8 cellular contexts compared by ENCODE assay signal in genomic region chr20:49713779-49714712, GRCh38. TPM values are rescaled to one million over a fixed set of nuclear protein-coding genes. Genes with fewer than 3 reads are reported as not detected.
A peak's percentile ranks its signal among the peaks of the same experiment; 100 is the strongest.
DNase-seq lines count a peak whose midpoint lies in the region; ATAC-seq and TF ChIP-seq lines count a peak whose summit lies in the region.

B4GALT5 (minus strand) TSS chr20:49713878; CDS start chr20:49713690, 188 bp downstream.

- peak within 1 kb of the TSS; percentile 94 for H3K27ac Mint-ChIP-seq in neural crest cell (ENCODE audit: unreplicated experiment)

- peak within 1 kb of the TSS; percentile 92 for H3K4me3 Mint-ChIP-seq in neural crest cell

- H3K9ac ChIP-seq in Karpas-422 (ENCODE audit: low read length) = peak within 1 kb of the TSS; percentile 72

- H3K4me1 ChIP-seq in Karpas-422 (ENCODE audit: low read length) = peaks cover 18% of the 10 kb centered on the region
- H3K4me1 ChIP-seq in SJSA1 (replicated peaks) = peaks cover 15% of the 10 kb centered on the region

- no peak within 1 kb of the TSS for H3K27ac ChIP-seq in Karpas-422 (ENCODE audit: low read length)
- H3K27ac ChIP-seq in SJSA1 = peak within 1 kb of the TSS; percentile 54

- no peak for TF ChIP-seq CTCF in neural crest cell (conservative IDR thresholded peaks at IDR 0.05)
- TF ChIP-seq CTCF in subcutaneous adipose tissue (IDR thresholded peaks at IDR 0.05; ENCODE audit: low read depth) = no peak

- no peaks in the 10 kb centered on the region for H3K9me2 ChIP-seq in Karpas-422 (replicated peaks; ENCODE audit: insufficient read depth, low read length)

- ATAC-seq in GM21576 (IDR thresholded peaks at IDR 0.05; ENCODE audit: unreplicated experiment) = peak; percentile 74

- H3K9me3 ChIP-seq in Karpas-422 (ENCODE audit: low read length) (no peaks in the 10 kb centered on the region), SJSA1 (replicated peaks) (no peaks in the 10 kb centered on the region)

- H3K79me2 ChIP-seq in Karpas-422 (ENCODE audit: low read length) = no peaks in the 10 kb centered on the region

- peaks cover 8% of the 10 kb centered on the region; the same call in 1 of the 2 replicates for H4K20me1 ChIP-seq in Karpas-422 (ENCODE audit: insufficient read depth, low read depth, low read length)

- H3K4me1 Mint-ChIP-seq in neural crest cell = peaks cover 38% of the 10 kb centered on the region

- DNase-seq in DMS53 treated with DMSO at 0.1 percent for 48 hours (lab: John Stamatoyannopoulos, UW; ENCODE audit: unreplicated experiment) (peak; percentile 51), Karpas-422 (peak; percentile 83), SJSA1 (ENCODE audit: low read depth in 1 of 2, low spot score in 2 of 2) (peak; percentile 62 to 85), foreskin melanocyte (peak; percentile 62), neural crest cell (ENCODE audit: low read depth, low spot score) (peak; percentile 80)
- DNase-seq in activated naive CD4-positive, alpha-beta T cell treated with Interleukin-2 at 50 U/mL for 16 hours = peak; percentile 70

- H3K27me3 ChIP-seq in Karpas-422 (ENCODE audit: low read length) = no peaks in the 10 kb centered on the region; the same call in 1 of the 2 replicates
- H3K27me3 ChIP-seq in SJSA1 (replicated peaks) = no peaks in the 10 kb centered on the region

- peak within 1 kb of the TSS; percentile 84 for H3K4me2 ChIP-seq in Karpas-422 (ENCODE audit: low read depth, low read length, poor library complexity, severe bottlenecking)

- peak within 1 kb of the TSS; percentile 74 for H3K4me3 ChIP-seq in Karpas-422 (ENCODE audit: low read length)
- H3K4me3 ChIP-seq in SJSA1 = peak within 1 kb of the TSS; percentile 98

- no peaks in the 10 kb centered on the region for H3K36me3 Mint-ChIP-seq in neural crest cell (ENCODE audit: low read depth)

- no peaks in the 10 kb centered on the region for H3K36me3 ChIP-seq in Karpas-422 (ENCODE audit: insufficient read depth, low read length)
- H3K36me3 ChIP-seq in SJSA1 = peaks cover 5% of the 10 kb centered on the region

- no peaks in the 10 kb centered on the region for H3K9me3 Mint-ChIP-seq in neural crest cell

- peak within 1 kb of the TSS; percentile 85 for H2AFZ ChIP-seq in Karpas-422 (ENCODE audit: low read length)

- H3K27me3 Mint-ChIP-seq in neural crest cell (ENCODE audit: low read depth) = no peaks in the 10 kb centered on the region

RNA-seq across cellular contexts. Expression of gene B4GALT5, which starts in this region (rescaled TPM):
- 2.6 and 3.7 TPM in 2 replicates for total RNA-seq in Karpas-422 (2014; rRNA removed; shearing (Covaris generic); ENCODE audit: low replicate concordance)
- 15.5 and 22.0 TPM in 2 replicates for total RNA-seq in SJSA1 (2014; rRNA removed; shearing (Covaris generic))
- total RNA-seq in neural crest cell = 48.9 and 49.0 TPM in 2 replicates
- 10 to 100 TPM; 18.1 to 26.2 (median 21.2) TPM for total RNA-seq in subcutaneous adipose tissue
